In genomic region chr14:77498120-77498979, GRCh38 we compare ENCODE assay signal across 8 cellular contexts.
DNase-seq lines count a peak whose midpoint lies in the region; ATAC-seq and TF ChIP-seq lines count a peak whose summit lies in the region.

ISM2 (minus strand) TSS chr14:77498816; CDS start chr14:77498793, 23 bp downstream.

- peak within 1 kb of the TSS; percentile 56 to 61 for H3K4me3 ChIP-seq in duodenal mucosa (ENCODE audit: low read depth in 1 of 2, low read length in 2 of 2)

- peaks cover 14% of the 10 kb centered on the region for H3K27me3 Mint-ChIP-seq in memory B cell

- H3K27me3 ChIP-seq in duodenal mucosa (ENCODE audit: control insufficient read depth in 1 of 2, insufficient read depth in 2 of 2, low read length in 2 of 2): peaks cover 20 to 27% of the 10 kb centered on the region in 2 donors

- peak within 1 kb of the TSS; percentile 74 for H3K4me3 Mint-ChIP-seq in memory B cell

- no peak for TF ChIP-seq CTCF in GM20000 (IDR thresholded peaks at IDR 0.05; ENCODE audit: extremely low read depth, missing control alignments)

- no peak for TF ChIP-seq EP300 in Ishikawa (IDR thresholded peaks at IDR 0.05; ENCODE audit: borderline replicate concordance)

- H3K9me3 ChIP-seq in duodenal mucosa (ENCODE audit: control insufficient read depth in 1 of 2, low read length in 2 of 2): no peaks in the 10 kb centered on the region

- peaks cover 3% of the 10 kb centered on the region for H3K9me3 Mint-ChIP-seq in memory B cell

- no peak within 1 kb of the TSS for H3K9ac ChIP-seq in duodenal mucosa (ENCODE audit: low read depth in 1 of 2, low read length in 2 of 2)

- ATAC-seq in memory B cell (ENCODE audit: low read depth): peak; percentile 91

- DNase-seq in CMK (ENCODE audit: low read depth) (peak; percentile 5), GM20000 (ENCODE audit: low spot score) (peak; percentile 89), memory B cell (ENCODE audit: low spot score in 2 of 2) (peak; percentile 38 to 40), OCI-M1 (lab: John Stamatoyannopoulos, UW) (no peak)
- peak; percentile 40 for DNase-seq in activated CD4-positive, CD25-positive, alpha-beta regulatory T cell treated with anti-CD3 and anti-CD28 coated beads, Interleukin-2, amount 50 U/mL, for 72 hours
- peak; percentile 26 to 45 for DNase-seq in stimulated activated CD8-positive, alpha-beta memory T cell treated with anti-CD3 and anti-CD28 coated beads, Interleukin-15, amount 100 ng/mL, for 48 hours (ENCODE audit: low read depth in 2 of 2)

- no peak for TF ChIP-seq RAD21 in Ishikawa (IDR thresholded peaks at IDR 0.05; ENCODE audit: low read depth)

- H3K27ac ChIP-seq in duodenal mucosa (ENCODE audit: low read depth, low read length): no peak within 1 kb of the TSS

- H3K27ac Mint-ChIP-seq in memory B cell: no peak within 1 kb of the TSS

- peaks cover 0 to 16% of the 10 kb centered on the region in 2 donors for H3K4me1 ChIP-seq in duodenal mucosa (ENCODE audit: control insufficient read depth in 1 of 2, insufficient read depth in 2 of 2, low read length in 2 of 2)

- H3K36me3 Mint-ChIP-seq in memory B cell: no peaks in the 10 kb centered on the region

- no peaks in the 10 kb centered on the region for H3K36me3 ChIP-seq in duodenal mucosa (ENCODE audit: control insufficient read depth in 1 of 2, insufficient read depth in 2 of 2, low read length in 2 of 2)

- H3K4me1 Mint-ChIP-seq in memory B cell: peaks cover 13% of the 10 kb centered on the region

TF ChIP-seq in Ishikawa, 13 proteins besides CTCF, POLR2A, EP300 and RAD21:
- TF ChIP-seq, protein P1, sequence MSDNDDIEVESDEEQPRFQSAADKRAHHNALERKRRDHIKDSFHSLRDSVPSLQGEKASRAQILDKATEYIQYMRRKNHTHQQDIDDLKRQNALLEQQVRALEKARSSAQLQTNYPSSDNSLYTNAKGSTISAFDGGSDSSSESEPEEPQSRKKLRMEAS (IDR thresholded peaks at IDR 0.05): peak; percentile 87
- no peak for TF ChIP-seq USF1 (IDR thresholded peaks at IDR 0.05)
- no peak for TF ChIP-seq EGR1 (IDR thresholded peaks at IDR 0.05)
- no peak for TF ChIP-seq FOXM1 (IDR thresholded peaks at IDR 0.05; ENCODE audit: borderline replicate concordance, low read depth)
- peak; percentile 36; the same call in 1 of the 2 replicates for TF ChIP-seq TAF1 (IDR thresholded peaks at IDR 0.05; ENCODE audit: low read depth)
- TF ChIP-seq, protein P2, sequence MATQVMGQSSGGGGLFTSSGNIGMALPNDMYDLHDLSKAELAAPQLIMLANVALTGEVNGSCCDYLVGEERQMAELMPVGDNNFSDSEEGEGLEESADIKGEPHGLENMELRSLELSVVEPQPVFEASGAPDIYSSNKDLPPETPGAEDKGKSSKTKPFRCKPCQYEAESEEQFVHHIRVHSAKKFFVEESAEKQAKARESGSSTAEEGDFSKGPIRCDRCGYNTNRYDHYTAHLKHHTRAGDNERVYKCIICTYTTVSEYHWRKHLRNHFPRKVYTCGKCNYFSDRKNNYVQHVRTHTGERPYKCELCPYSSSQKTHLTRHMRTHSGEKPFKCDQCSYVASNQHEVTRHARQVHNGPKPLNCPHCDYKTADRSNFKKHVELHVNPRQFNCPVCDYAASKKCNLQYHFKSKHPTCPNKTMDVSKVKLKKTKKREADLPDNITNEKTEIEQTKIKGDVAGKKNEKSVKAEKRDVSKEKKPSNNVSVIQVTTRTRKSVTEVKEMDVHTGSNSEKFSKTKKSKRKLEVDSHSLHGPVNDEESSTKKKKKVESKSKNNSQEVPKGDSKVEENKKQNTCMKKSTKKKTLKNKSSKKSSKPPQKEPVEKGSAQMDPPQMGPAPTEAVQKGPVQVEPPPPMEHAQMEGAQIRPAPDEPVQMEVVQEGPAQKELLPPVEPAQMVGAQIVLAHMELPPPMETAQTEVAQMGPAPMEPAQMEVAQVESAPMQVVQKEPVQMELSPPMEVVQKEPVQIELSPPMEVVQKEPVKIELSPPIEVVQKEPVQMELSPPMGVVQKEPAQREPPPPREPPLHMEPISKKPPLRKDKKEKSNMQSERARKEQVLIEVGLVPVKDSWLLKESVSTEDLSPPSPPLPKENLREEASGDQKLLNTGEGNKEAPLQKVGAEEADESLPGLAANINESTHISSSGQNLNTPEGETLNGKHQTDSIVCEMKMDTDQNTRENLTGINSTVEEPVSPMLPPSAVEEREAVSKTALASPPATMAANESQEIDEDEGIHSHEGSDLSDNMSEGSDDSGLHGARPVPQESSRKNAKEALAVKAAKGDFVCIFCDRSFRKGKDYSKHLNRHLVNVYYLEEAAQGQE (IDR thresholded peaks at IDR 0.05; ENCODE audit: low read depth): no peak; the same call in 1 of the 2 replicates
- no peak for TF ChIP-seq CREB1 (IDR thresholded peaks at IDR 0.05; ENCODE audit: low read depth)
- no peak for TF ChIP-seq YY1 (IDR thresholded peaks at IDR 0.05; ENCODE audit: low read depth)
- TF ChIP-seq TEAD4 (IDR thresholded peaks at IDR 0.05): no peak
- TF ChIP-seq TCF12 (IDR thresholded peaks at IDR 0.05; ENCODE audit: low read depth): 0 out of 2 replicates have a peak, but pooled peaks have one; percentile 12
- TF ChIP-seq ZBTB7A (IDR thresholded peaks at IDR 0.05; ENCODE audit: low read depth): peak; percentile 74
- no peak for TF ChIP-seq CEBPB (IDR thresholded peaks at IDR 0.05)
- TF ChIP-seq NFIC (IDR thresholded peaks at IDR 0.05): no peak
TF ChIP-seq in Ishikawa: peak in this region for 4.
